8 cellular contexts compared by ENCODE assay signal in the genomic region with DNA sequence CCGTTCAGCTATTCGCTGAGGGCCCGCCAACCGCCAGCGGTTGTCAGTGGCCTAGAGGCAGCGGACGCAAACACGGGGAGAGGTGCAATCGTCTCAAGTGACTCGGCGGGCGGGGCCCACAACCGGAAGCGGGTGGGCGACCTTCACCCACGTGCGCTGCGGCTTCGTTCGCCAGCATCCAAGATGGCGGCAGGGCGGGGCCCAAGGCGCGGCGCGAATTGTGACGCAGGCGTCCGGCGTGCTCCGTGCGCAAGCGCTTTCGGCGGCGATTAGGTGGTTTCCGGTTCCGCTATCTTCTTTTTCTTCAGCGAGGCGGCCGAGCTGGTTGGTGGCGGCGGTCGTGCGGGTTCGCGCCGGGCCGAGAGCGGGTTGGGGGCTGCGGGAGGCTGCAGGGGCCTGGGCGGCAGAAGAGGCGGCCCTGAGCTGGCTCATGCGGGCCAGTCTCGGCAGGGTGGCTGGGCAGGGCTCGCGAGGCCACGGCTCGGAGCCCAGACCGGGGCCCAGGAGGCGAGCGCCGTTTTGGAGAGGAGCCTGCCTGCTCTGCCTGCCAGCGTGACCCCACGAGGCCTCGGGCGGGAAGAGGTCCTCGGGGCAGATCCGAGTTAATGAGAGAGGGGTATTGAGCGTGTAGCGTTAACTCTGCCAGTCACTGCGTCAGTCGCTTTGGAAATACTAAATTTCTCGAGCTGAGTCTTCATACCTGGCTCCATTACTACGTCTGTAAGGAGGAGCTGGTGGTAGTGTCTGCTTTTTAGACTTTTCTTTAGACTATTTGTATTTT. TPM values are rescaled to one million over a fixed set of nuclear protein-coding genes. Genes with fewer than 3 reads are reported as not detected.
A peak's percentile ranks its signal among the peaks of the same experiment; 100 is the strongest.
DNase-seq lines count a peak whose midpoint lies in the region; ATAC-seq and TF ChIP-seq lines count a peak whose summit lies in the region.

A gene (plus strand): TSS at position 294 of the 781 bp plus-strand sequence. CDS start 1,444 bp downstream, outside the sequence.

- H3K9me3 ChIP-seq in RWPE2 (ENCODE audit: severe bottlenecking): no peaks in the 10 kb centered on the region
- no peaks in the 10 kb centered on the region for H3K9me3 ChIP-seq in fibroblast of lung (ENCODE audit: control insufficient read depth, insufficient read depth, low read depth, low read length)

- H3K27ac ChIP-seq in RWPE2 (ENCODE audit: poor library complexity, severe bottlenecking) (peak within 1 kb of the TSS; percentile 56), fibroblast of lung (ENCODE audit: insufficient read depth, low read length) (peak within 1 kb of the TSS; percentile 91)

- ATAC-seq in RWPE2 (ENCODE audit: low read depth): peak; percentile 90
- peak; percentile 96 to 98 for ATAC-seq in natural killer cell treated with Interleukin-12 subunit alpha and Interleukin-12 subunit beta and Interleukin-15 and Interleukin-18, amount 100 ng/mL, for 72 hours
- ATAC-seq in stimulated activated naive CD8-positive, alpha-beta T cell treated with anti-CD3 and anti-CD28 coated beads, Interleukin-15, Interleukin-2, amounts not matched to agents 100 U/mL and 50 U/mL, for 24 hours: peak; percentile 93

- H3K27me3 ChIP-seq in RWPE2 (ENCODE audit: insufficient read depth, poor library complexity, severe bottlenecking): no peaks in the 10 kb centered on the region
- no peaks in the 10 kb centered on the region for H3K27me3 ChIP-seq in fibroblast of lung (ENCODE audit: control insufficient read depth, insufficient read depth, low read length)

- H3K36me3 ChIP-seq in RWPE2 (ENCODE audit: low read depth) (peaks cover 61% of the 10 kb centered on the region), fibroblast of lung (ENCODE audit: control insufficient read depth, insufficient read depth, low read length) (peaks cover 36% of the 10 kb centered on the region)

- peak within 1 kb of the TSS; percentile 38 for H2AFZ ChIP-seq in fibroblast of lung (ENCODE audit: low read length)

- peak within 1 kb of the TSS; percentile 99 for H3K4me2 ChIP-seq in fibroblast of lung (ENCODE audit: extremely low read depth, insufficient read depth, low read length)

- intact Hi-C loops in activated T-helper 2 cell treated with anti-CD3 and anti-CD28 coated beads, Interferon-gamma antibody, Interleukin-2, Interleukin-4, amounts not matched to agents 10 μg/mL and 5 μg/mL and 100 μg/mL, durations not matched to agents 14 hours and 24 hours and 36 hours (cut with micrococcal nuclease): loop anchor here (1.0 to 5.0 kb wide), 6 partner anchors 15 to 348 kb away; a partner anchor contains a TSS

- no peak for TF ChIP-seq CTCF in RWPE2 (IDR thresholded peaks at IDR 0.05; ENCODE audit: poor library complexity, severe bottlenecking)
- TF ChIP-seq CTCF in fibroblast of lung (conservative IDR thresholded peaks at IDR 0.05 in 1 of 2, IDR thresholded peaks at IDR 0.05 in 1 of 2; ENCODE audit: low read depth in 1 of 2, low read length in 2 of 2): no peak

- H3K4me3 Mint-ChIP-seq in activated T-helper 2 cell treated with anti-CD3 and anti-CD28 coated beads, Interferon-gamma antibody, Interleukin-2, Interleukin-4, amounts not matched to agents 10 μg/mL and 5 μg/mL and 100 μg/mL, durations not matched to agents 14 hours and 24 hours and 36 hours (ENCODE audit: low read depth): peak within 1 kb of the TSS; percentile 90
- H3K4me3 Mint-ChIP-seq in natural killer cell treated with Interleukin-12 subunit alpha and Interleukin-12 subunit beta and Interleukin-15 and Interleukin-18, amount 100 ng/mL, for 72 hours: peak within 1 kb of the TSS; percentile 98

- H4K20me1 ChIP-seq in fibroblast of lung (ENCODE audit: control insufficient read depth, extremely low read depth, insufficient read depth, low read length): peaks cover 5% of the 10 kb centered on the region

- peak within 1 kb of the TSS; percentile 91 for H3K9ac ChIP-seq in fibroblast of lung (ENCODE audit: insufficient read depth, low read length)

- peaks cover 13% of the 10 kb centered on the region for H3K4me1 Mint-ChIP-seq in activated T-helper 2 cell treated with anti-CD3 and anti-CD28 coated beads, Interferon-gamma antibody, Interleukin-2, Interleukin-4, amounts not matched to agents 10 μg/mL and 5 μg/mL and 100 μg/mL, durations not matched to agents 14 hours and 24 hours and 36 hours (ENCODE audit: low read depth)
- H3K4me1 Mint-ChIP-seq in natural killer cell treated with Interleukin-12 subunit alpha and Interleukin-12 subunit beta and Interleukin-15 and Interleukin-18, amount 100 ng/mL, for 72 hours (ENCODE audit: low read depth in 2 of 2): peaks cover 19 to 29% of the 10 kb centered on the region in 2 donors

- H3K4me3 ChIP-seq in RWPE2 (ENCODE audit: severe bottlenecking) (peak within 1 kb of the TSS; percentile 90), fibroblast of lung (replicated peaks in 1 of 4; ENCODE audit: control extremely low read depth in 1 of 4, insufficient read depth in 1 of 4, low read depth in 3 of 4, low read length in 4 of 4) (peak within 1 kb of the TSS; percentile 86 to 100 (median 96))

- peaks cover 78% of the 10 kb centered on the region for H3K36me3 Mint-ChIP-seq in activated T-helper 2 cell treated with anti-CD3 and anti-CD28 coated beads, Interferon-gamma antibody, Interleukin-2, Interleukin-4, amounts not matched to agents 10 μg/mL and 5 μg/mL and 100 μg/mL, durations not matched to agents 14 hours and 24 hours and 36 hours (ENCODE audit: low read depth)
- peaks cover 8% of the 10 kb centered on the region for H3K36me3 Mint-ChIP-seq in natural killer cell treated with Interleukin-12 subunit alpha and Interleukin-12 subunit beta and Interleukin-15 and Interleukin-18, amount 100 ng/mL, for 72 hours

- no peaks in the 10 kb centered on the region for H3K9me3 Mint-ChIP-seq in activated T-helper 2 cell treated with anti-CD3 and anti-CD28 coated beads, Interferon-gamma antibody, Interleukin-2, Interleukin-4, amounts not matched to agents 10 μg/mL and 5 μg/mL and 100 μg/mL, durations not matched to agents 14 hours and 24 hours and 36 hours
- H3K9me3 Mint-ChIP-seq in natural killer cell treated with Interleukin-12 subunit alpha and Interleukin-12 subunit beta and Interleukin-15 and Interleukin-18, amount 100 ng/mL, for 72 hours: no peaks in the 10 kb centered on the region

- DNase-seq in EH (ENCODE audit: low read depth) (peak; percentile 97), GOT3 (lab: John Stamatoyannopoulos, UW) (peak; percentile 91), LoVo (ENCODE audit: low spot score) (peak; percentile 99), RWPE2 (ENCODE audit: low spot score) (peak; percentile 97), fibroblast of lung (ENCODE audit: low read depth in 2 of 2) (peak; percentile 96 to 97)
- DNase-seq in activated T-helper 2 cell treated with anti-CD3 and anti-CD28 coated beads, Interferon-gamma antibody, Interleukin-2, Interleukin-4, amounts not matched to agents 10 μg/mL and 5 μg/mL and 100 μg/mL, durations not matched to agents 14 hours and 24 hours and 36 hours (ENCODE audit: low spot score): peak; percentile 99
- DNase-seq in natural killer cell treated with Interleukin-12 subunit alpha and Interleukin-12 subunit beta and Interleukin-15 and Interleukin-18, amount 100 ng/mL, for 72 hours (ENCODE audit: low spot score): peak; percentile 99
- DNase-seq in stimulated activated naive CD8-positive, alpha-beta T cell treated with anti-CD3 and anti-CD28 coated beads, Interleukin-15, Interleukin-2, amounts not matched to agents 100 U/mL and 50 U/mL, for 24 hours: peak; percentile 99

- peak within 1 kb of the TSS; percentile 91 for H3K27ac Mint-ChIP-seq in activated T-helper 2 cell treated with anti-CD3 and anti-CD28 coated beads, Interferon-gamma antibody, Interleukin-2, Interleukin-4, amounts not matched to agents 10 μg/mL and 5 μg/mL and 100 μg/mL, durations not matched to agents 14 hours and 24 hours and 36 hours
- H3K27ac Mint-ChIP-seq in natural killer cell treated with Interleukin-12 subunit alpha and Interleukin-12 subunit beta and Interleukin-15 and Interleukin-18, amount 100 ng/mL, for 72 hours: peak within 1 kb of the TSS; percentile 87 to 91

- H3K79me2 ChIP-seq in fibroblast of lung (ENCODE audit: control insufficient read depth, insufficient read depth, low read length): peaks cover 24% of the 10 kb centered on the region

- H3K4me1 ChIP-seq in RWPE2 (ENCODE audit: insufficient read depth, poor library complexity, severe bottlenecking) (peaks cover 6% of the 10 kb centered on the region), fibroblast of lung (ENCODE audit: control insufficient read depth, extremely low read depth, insufficient read depth, low read length) (peaks cover 8% of the 10 kb centered on the region)

- H3K27me3 Mint-ChIP-seq in activated T-helper 2 cell treated with anti-CD3 and anti-CD28 coated beads, Interferon-gamma antibody, Interleukin-2, Interleukin-4, amounts not matched to agents 10 μg/mL and 5 μg/mL and 100 μg/mL, durations not matched to agents 14 hours and 24 hours and 36 hours (ENCODE audit: low read depth): no peaks in the 10 kb centered on the region
- H3K27me3 Mint-ChIP-seq in natural killer cell treated with Interleukin-12 subunit alpha and Interleukin-12 subunit beta and Interleukin-15 and Interleukin-18, amount 100 ng/mL, for 72 hours: no peaks in the 10 kb centered on the region

RNA-seq across cellular contexts. Expression of the gene that starts here (rescaled TPM):
- total RNA-seq in activated T-helper 2 cell treated with anti-CD3 and anti-CD28 coated beads, Interferon-gamma antibody, Interleukin-2, Interleukin-4, amounts not matched to agents 10 μg/mL and 5 μg/mL and 100 μg/mL, durations not matched to agents 14 hours and 24 hours and 36 hours: 1,564 and 1,579 TPM in 2 replicates
- total RNA-seq in fibroblast of lung: 917 and 1,142 TPM in 2 replicates
- polyA plus RNA-seq in fibroblast of lung: 1,018 and 1,460 TPM in 2 replicates
- 1,726 and 2,094 TPM in 2 replicates for polyA plus RNA-seq in fibroblast of lung (2012)
- 3,202 and 3,482 TPM in 2 replicates for polyA minus RNA-seq in fibroblast of lung (ENCODE audit: low replicate concordance)
- 1,000 to 10,000 TPM; 1,148 to 1,390 TPM for total RNA-seq in natural killer cell treated with Interleukin-12 subunit alpha and Interleukin-12 subunit beta and Interleukin-15 and Interleukin-18, amount 100 ng/mL, for 72 hours

Comparison
In these comparisons a context has a peak if more than half of its experiments do, and no peak if none do; other contexts are left out.
1. Peak in every context shown above with its lines: DNase-seq, ATAC-seq, H3K4me3 ChIP-seq and H3K27ac ChIP-seq.